12 cellular contexts compared by ENCODE assay signal in genomic region chr3:189664311-189664710, GRCh38. TPM values are rescaled to one million over a fixed set of nuclear protein-coding genes. Genes with fewer than 3 reads are reported as not detected.
DNase-seq lines count a peak whose midpoint lies in the region; ATAC-seq, FAIRE-seq and TF ChIP-seq lines count a peak whose summit lies in the region.
"Had no signal": no experiment of that assay in that cellular context is flagged by ENCODE, and none has a peak within 500 bp of the region (broad histone marks: within the 10 kb centered on the region; RNA-seq: fewer than 3 reads in every experiment).

No MANE protein-coding gene starts in this region.

- no peak overlapping the region for H3K4me2 ChIP-seq in IMR-90 (ENCODE audit: low read depth, low read length)
- H3K4me2 ChIP-seq in keratinocyte (ENCODE audit: control insufficient read depth, extremely low read depth, insufficient read depth, low read depth, low read length) = no peak overlapping the region

- ATAC-seq in IMR-90 (ENCODE audit: low read depth) = peak; percentile 96
- ATAC-seq in GM21576 (IDR thresholded peaks at IDR 0.05; ENCODE audit: unreplicated experiment) = no peak

- no peaks in the 10 kb centered on the region for H3K79me1 ChIP-seq in IMR-90 (ENCODE audit: low read depth in 1 of 2, low read length in 2 of 2)

- H3K9me1 ChIP-seq in IMR-90 (ENCODE audit: insufficient read depth, low read length) (no peaks in the 10 kb centered on the region), keratinocyte (ENCODE audit: control insufficient read depth, extremely low read depth, insufficient read depth, low read length) (no peaks in the 10 kb centered on the region)

- H3K14ac ChIP-seq in IMR-90 (replicated peaks; ENCODE audit: low read depth, low read length) = no peak overlapping the region

- H2AK5ac ChIP-seq in IMR-90 (ENCODE audit: low read depth, low read length) = no peak overlapping the region

- H3K4ac ChIP-seq in IMR-90 (ENCODE audit: low read depth, low read length) = no peak overlapping the region

- H4K5ac ChIP-seq in IMR-90 (ENCODE audit: low read depth, low read length) = no peak overlapping the region

- no peak overlapping the region for H2BK15ac ChIP-seq in IMR-90 (ENCODE audit: low read depth, low read length)

- no peak overlapping the region for H3K23ac ChIP-seq in IMR-90 (ENCODE audit: low read depth, low read length)

- TF ChIP-seq POLR2A in IMR-90 (IDR thresholded peaks at IDR 0.05; ENCODE audit: low read depth, low read length) = no peak

- no peak overlapping the region for H3K27ac ChIP-seq in IMR-90 (ENCODE audit: insufficient read depth, low read length)
- no peak overlapping the region for H3K27ac ChIP-seq in keratinocyte (ENCODE audit: control insufficient read depth, insufficient read depth, low read length)

- H3K4me1 ChIP-seq in IMR-90 (ENCODE audit: control insufficient read depth, insufficient read depth, low read length) (no peaks in the 10 kb centered on the region), adipocyte (ENCODE audit: control insufficient read depth, insufficient read depth, low read length) (peaks cover 14% of the 10 kb centered on the region), keratinocyte (ENCODE audit: control insufficient read depth, extremely low read depth, insufficient read depth, low read length) (peaks cover 9% of the 10 kb centered on the region)

- no TSS peak for BruUV-seq in IMR-90 (replicated peaks; lab: Mats Ljungman, UMichigan)

- H3K36me3 ChIP-seq in IMR-90 (ENCODE audit: control insufficient read depth, insufficient read depth, low read length) = no peaks in the 10 kb centered on the region
- H3K36me3 ChIP-seq in adipocyte (ENCODE audit: control insufficient read depth, insufficient read depth, low read length, severe bottlenecking) = no peaks in the 10 kb centered on the region
- no peaks in the 10 kb centered on the region for H3K36me3 ChIP-seq in keratinocyte (ENCODE audit: control insufficient read depth in 2 of 2, extremely low read depth in 1 of 2, insufficient read depth in 2 of 2, low read length in 2 of 2)

- intact Hi-C loops in IMR-90 (cut with micrococcal nuclease) = loop anchor here (10.0 kb wide), 1 partner anchor 110 kb away; no protein-coding TSS in a partner anchor

- no peak overlapping the region for H3K56ac ChIP-seq in IMR-90 (ENCODE audit: extremely low read depth, insufficient read depth, low read length)

- no CpG with 5 or more reads among the region's 1 CpG for WGBS in IMR-90 (ENCODE audit: extremely low coverage in 2 of 2, insufficient read length in 1 of 2), 2 experiments

- no peak overlapping the region for H3K9ac ChIP-seq in IMR-90 (ENCODE audit: low read depth, low read length)
- H3K9ac ChIP-seq in adipocyte (ENCODE audit: low read length) = no peak overlapping the region
- no peak overlapping the region for H3K9ac ChIP-seq in keratinocyte (ENCODE audit: control insufficient read depth, extremely low read depth, insufficient read depth, low read length)

- DNase-seq in AG08395 (ENCODE audit: low spot score) (peak; percentile 88), IMR-90 (peak; percentile 96), adipocyte (ENCODE audit: low read depth) (peak; percentile 98), keratinocyte (ENCODE audit: low read depth, low spot score) (no peak), cortex of kidney (lab: John Stamatoyannopoulos, UW) (no peak), D341Med (ENCODE audit: low spot score) (no peak), T-helper 9 cell (no peak)
- DNase-seq: CD8-positive, alpha-beta memory T cell; H7; substantia nigra had no signal

- no peak overlapping the region for H3K18ac ChIP-seq in IMR-90 (ENCODE audit: low read depth, low read length)

- H4K20me1 ChIP-seq in IMR-90 (ENCODE audit: insufficient read depth, low read length) (no peaks in the 10 kb centered on the region), keratinocyte (ENCODE audit: control insufficient read depth, extremely low read depth, insufficient read depth, low read length) (no peaks in the 10 kb centered on the region)

- no peak for TF ChIP-seq RAD21 in IMR-90 (IDR thresholded peaks at IDR 0.05; ENCODE audit: low read length)

- H2BK20ac ChIP-seq in IMR-90 (ENCODE audit: low read depth, low read length) = no peak overlapping the region

- POLR2A ChIA-PET in IMR-90 (lab: Charles Lee; ENCODE audit: unreplicated experiment) = no interaction called here

- H3K4me3 ChIP-seq in IMR-90 (ENCODE audit: insufficient read depth, low read depth, low read length) (no peak overlapping the region), adipocyte (ENCODE audit: low read length) (peak overlapping the region; percentile 8), keratinocyte (ENCODE audit: control insufficient read depth in 2 of 3, extremely low read depth in 1 of 3, insufficient read depth in 2 of 3, low read depth in 1 of 3, low read length in 3 of 3) (no peak overlapping the region)

- CTCF ChIA-PET in IMR-90 (lab: Yijun Ruan, JAX) = interaction anchor here (1.2 kb wide), 1 partner anchor 303 kb away, joined by 3 read pairs; no protein-coding TSS in a partner anchor

- dilution Hi-C loops in IMR-90 (cut with HindIII; ENCODE audit: low sequenced_read_pairs, unreplicated experiment) (no loop called here), keratinocyte (cut with MboI; ENCODE audit: extremely low pct_ligation_motif_present, low sequenced_read_pairs) (no loop called here)

- peak; percentile 48 for FAIRE-seq in keratinocyte (lab: Jason Lieb, UNC)
- FAIRE-seq: endometrium had no signal

- H4K8ac ChIP-seq in IMR-90 (ENCODE audit: low read depth in 2 of 2, low read length in 2 of 2) = no peak overlapping the region

- peak overlapping the region; percentile 9 for H2BK5ac ChIP-seq in IMR-90 (ENCODE audit: low read depth, low read length, poor library complexity, severe bottlenecking)

- H3K9me3 ChIP-seq in IMR-90 (ENCODE audit: control insufficient read depth, insufficient read depth, low read length) (no peaks in the 10 kb centered on the region), adipocyte (ENCODE audit: control insufficient read depth, low read length) (no peaks in the 10 kb centered on the region), keratinocyte (ENCODE audit: control insufficient read depth, low read depth, low read length) (no peaks in the 10 kb centered on the region)

- no peak overlapping the region for H4K91ac ChIP-seq in IMR-90 (ENCODE audit: insufficient read depth, low read depth, low read length)

- in situ Hi-C loops in IMR-90 (cut with MboI; ENCODE audit: low sequenced_read_pairs) = no loop called here

- no peaks in the 10 kb centered on the region for H3K27me3 ChIP-seq in IMR-90 (ENCODE audit: control insufficient read depth, insufficient read depth, low read length)
- no peaks in the 10 kb centered on the region for H3K27me3 ChIP-seq in adipocyte (replicated peaks; ENCODE audit: control insufficient read depth, insufficient read depth, low read length)
- H3K27me3 ChIP-seq in keratinocyte (ENCODE audit: control insufficient read depth, extremely low read depth, insufficient read depth, low read length) = no peaks in the 10 kb centered on the region

- TF ChIP-seq CTCF in IMR-90 (conservative IDR thresholded peaks at IDR 0.05; ENCODE audit: low read depth, low read length) (no peak), keratinocyte (optimal IDR thresholded peaks at IDR 0.05 in 1 of 3, IDR thresholded peaks at IDR 0.05 in 1 of 3, conservative IDR thresholded peaks at IDR 0.05 in 1 of 3; ENCODE audit: extremely low read depth in 1 of 3, insufficient read depth in 2 of 3, low read length in 3 of 3) (no peak)

- no peak overlapping the region for H2BK120ac ChIP-seq in IMR-90 (ENCODE audit: low read depth, low read length)

- no peak overlapping the region for H2AK9ac ChIP-seq in IMR-90 (replicated peaks; ENCODE audit: low read depth, low read length, poor library complexity)

- H2AFZ ChIP-seq in IMR-90 (replicated peaks; ENCODE audit: low read length, poor library complexity) = no peak overlapping the region
- no peak overlapping the region for H2AFZ ChIP-seq in keratinocyte (ENCODE audit: control insufficient read depth, low read length)

- no peaks in the 10 kb centered on the region for H3K79me2 ChIP-seq in keratinocyte (ENCODE audit: control insufficient read depth, insufficient read depth, low read length)

TF ChIP-seq in IMR-90, 13 proteins besides CTCF, POLR2A, EP300 and RAD21 (continues in another document):
- TF ChIP-seq, protein P1, sequence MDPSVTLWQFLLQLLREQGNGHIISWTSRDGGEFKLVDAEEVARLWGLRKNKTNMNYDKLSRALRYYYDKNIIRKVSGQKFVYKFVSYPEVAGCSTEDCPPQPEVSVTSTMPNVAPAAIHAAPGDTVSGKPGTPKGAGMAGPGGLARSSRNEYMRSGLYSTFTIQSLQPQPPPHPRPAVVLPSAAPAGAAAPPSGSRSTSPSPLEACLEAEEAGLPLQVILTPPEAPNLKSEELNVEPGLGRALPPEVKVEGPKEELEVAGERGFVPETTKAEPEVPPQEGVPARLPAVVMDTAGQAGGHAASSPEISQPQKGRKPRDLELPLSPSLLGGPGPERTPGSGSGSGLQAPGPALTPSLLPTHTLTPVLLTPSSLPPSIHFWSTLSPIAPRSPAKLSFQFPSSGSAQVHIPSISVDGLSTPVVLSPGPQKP (IDR thresholded peaks at IDR 0.05; ENCODE audit: borderline replicate concordance, low read depth, low read length) = no peak
- TF ChIP-seq FOS (IDR thresholded peaks at IDR 0.05; ENCODE audit: low read depth, low read length) (peak; percentile 77), RCOR1 (IDR thresholded peaks at IDR 0.05; ENCODE audit: insufficient replicate concordance, low read length) (no peak), MXI1 (IDR thresholded peaks at IDR 0.05; ENCODE audit: borderline replicate concordance, low read depth, low read length) (no peak), MAZ (IDR thresholded peaks at IDR 0.05; ENCODE audit: borderline replicate concordance, low read depth, low read length) (no peak), NFE2L2 (IDR thresholded peaks at IDR 0.05; ENCODE audit: low read depth, low read length) (no peak), SMC3 (IDR thresholded peaks at IDR 0.05; ENCODE audit: low read depth, low read length) (no peak), BHLHE40 (IDR thresholded peaks at IDR 0.05; ENCODE audit: low read depth, low read length) (peak; percentile 25; the same call in 1 of the 2 replicates), RFX5 (IDR thresholded peaks at IDR 0.05; ENCODE audit: low read depth, low read length) (no peak)

RNA-seq across cellular contexts. Expression of gene TP63, which starts 33.1 kb away (rescaled TPM):
- total RNA-seq in IMR-90 (2012; rRNA removed) = not detected in 2 replicates
- not detected in 2 replicates for polyA plus RNA-seq in IMR-90 (2012; rRNA removed)
- not detected in 2 replicates for polyA plus RNA-seq in IMR-90 (2012; cell fraction: cytosol; rRNA removed)
- not detected in 2 replicates for polyA plus RNA-seq in IMR-90 (2012; cell fraction: nucleus; rRNA removed; ENCODE audit: low replicate concordance)
- polyA plus RNA-seq in keratinocyte = 183 to 225 TPM (median 214 TPM) in 3 replicates
- polyA plus RNA-seq in keratinocyte (2011; ENCODE audit: low read depth) = 74.0 TPM
- polyA plus RNA-seq in keratinocyte (2011; cell fraction: cytosol; rRNA removed) = 147 and 150 TPM in 2 replicates
- 205 and 240 TPM in 2 replicates for polyA plus RNA-seq in keratinocyte (2011; cell fraction: nucleus; rRNA removed)
- polyA plus RNA-seq in keratinocyte (2012; ENCODE audit: low replicate concordance) = 79.1 and 146 TPM in 2 replicates
- polyA minus RNA-seq in keratinocyte = 366 to 406 TPM (median 369 TPM) in 3 replicates
- 257 TPM for polyA minus RNA-seq in keratinocyte (2011; cell fraction: cytosol; rRNA and poly(A)+ RNA removed)
- polyA minus RNA-seq in keratinocyte (2011; cell fraction: nucleus; rRNA and poly(A)+ RNA removed) = 251 and 386 TPM in 2 replicates
- total RNA-seq: H7 had no signal

Comparison
In these comparisons a context has a peak if more than half of its experiments do, and no peak if none do; other contexts are left out.
1. DNase-seq: peak in AG08395 (single experiment), IMR-90 (single experiment) and adipocyte (single experiment); none in keratinocyte (single experiment), cortex of kidney (single experiment), D341Med (single experiment) and T-helper 9 cell (single experiment).
2. RNA of gene TP63, which starts 33.1 kb away (polyA plus RNA-seq): 74.0 to 240 TPM in keratinocyte; not detected in IMR-90; every median in the first group is over 10 times any median in the second.